In the genomic region with DNA sequence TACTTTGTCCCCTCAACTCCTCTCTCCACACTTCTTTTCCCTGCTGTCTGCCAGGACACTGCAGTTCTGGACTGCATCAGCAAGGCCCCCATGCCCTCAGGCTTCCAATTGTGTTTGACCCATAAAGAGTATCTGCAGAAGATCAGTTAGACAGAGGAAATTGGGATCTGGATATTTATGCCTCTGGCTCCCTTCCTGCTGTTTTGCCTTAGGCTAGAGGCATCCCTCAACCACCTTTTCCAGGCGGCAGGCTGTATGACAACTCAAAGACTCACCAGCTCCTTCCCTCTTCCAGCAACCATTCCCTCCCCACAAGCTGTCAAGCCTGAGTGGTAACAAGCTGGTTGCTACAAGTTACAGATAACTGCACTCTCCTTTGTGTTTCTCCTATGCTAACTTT, we compare ENCODE assay signal across 22 cellular contexts.
A peak's percentile ranks its signal among the peaks of the same experiment; 100 is the strongest.
DNase-seq lines count a peak whose midpoint lies in the region; ATAC-seq and TF ChIP-seq lines count a peak whose summit lies in the region.
"Had no signal": no experiment of that assay in that cellular context is flagged by ENCODE, and none has a peak within 500 bp of the region (broad histone marks: within the 10 kb centered on the region; RNA-seq: fewer than 3 reads in every experiment).

No MANE protein-coding gene starts in this region.

- DNase-seq in M059J (ENCODE audit: low read depth): peak; percentile 52
- peak; percentile 5 for DNase-seq in glomerular visceral epithelial cell (ENCODE audit: extremely low spot score)
- DNase-seq in neural crest cell (ENCODE audit: low read depth, low spot score): no peak
- no peak for DNase-seq in NCI-H526 (lab: John Stamatoyannopoulos, UW)
- DNase-seq in HUDEP-2 (lab: John Stamatoyannopoulos, UW; ENCODE audit: unreplicated experiment in 76 of 76): no peak
- no peak for DNase-seq in gastrocnemius medialis
- DNase-seq: CD4-positive, CD25-positive, alpha-beta regulatory T cell; DMS53; GDM1; GM23248; H7; KBM-7; MG63; NCI-H2029; NCI-H446; NCI-H524 treated with DMSO at 0.1 percent for 48 hours; NCI-H82; NK-92 treated with Interleukin-12 subunit alpha and Interleukin-12 subunit beta, amount 100 ng/mL, for 24 hours; PC-3; SJCRH30 had no signal

- peaks cover 3% of the 10 kb centered on the region for H3K9me3 Mint-ChIP-seq in neural crest cell
- H3K9me3 Mint-ChIP-seq: CD4-positive, CD25-positive, alpha-beta regulatory T cell had no signal

- H3K27ac ChIP-seq in gastrocnemius medialis: no peak overlapping the region
- H3K27ac ChIP-seq: GM23248, SJCRH30 had no signal

- H3K9me3 ChIP-seq in gastrocnemius medialis: no peaks in the 10 kb centered on the region
- H3K9me3 ChIP-seq: MG63, SJCRH30 had no signal

- H3K27ac Mint-ChIP-seq in neural crest cell (ENCODE audit: unreplicated experiment): peak overlapping the region; percentile 78
- H3K27ac Mint-ChIP-seq: CD4-positive, CD25-positive, alpha-beta regulatory T cell had no signal

- H3K4me3 Mint-ChIP-seq in neural crest cell: no peak overlapping the region
- H3K4me3 Mint-ChIP-seq: CD4-positive, CD25-positive, alpha-beta regulatory T cell had no signal

- TF ChIP-seq CTCF in neural crest cell (conservative IDR thresholded peaks at IDR 0.05): no peak
- no peak for TF ChIP-seq CTCF in gastrocnemius medialis (IDR thresholded peaks at IDR 0.05 in 4 of 5, conservative IDR thresholded peaks at IDR 0.05 in 1 of 5)

- no peaks in the 10 kb centered on the region for H3K36me3 Mint-ChIP-seq in neural crest cell (ENCODE audit: low read depth)
- H3K36me3 Mint-ChIP-seq: CD4-positive, CD25-positive, alpha-beta regulatory T cell had no signal

- no peaks in the 10 kb centered on the region for H3K36me3 ChIP-seq in gastrocnemius medialis
- H3K36me3 ChIP-seq: MG63, SJCRH30 had no signal

- no peak for ATAC-seq in HG03520 (IDR thresholded peaks at IDR 0.05; ENCODE audit: unreplicated experiment)
- ATAC-seq in gastrocnemius medialis: no peak
- ATAC-seq: GM12878, PC-3 had no signal

- in situ Hi-C loops in gastrocnemius medialis (cut with MboI; ENCODE audit: low sequenced_read_pairs in 4 of 4): no loop called here

- no peaks in the 10 kb centered on the region for H3K27me3 Mint-ChIP-seq in neural crest cell (ENCODE audit: low read depth)

- H3K4me1 ChIP-seq in gastrocnemius medialis: no peaks in the 10 kb centered on the region
- H3K4me1 ChIP-seq: SJCRH30 had no signal

- no peaks in the 10 kb centered on the region for H3K27me3 ChIP-seq in gastrocnemius medialis
- H3K27me3 ChIP-seq: MG63, SJCRH30 had no signal

- peaks cover 5% of the 10 kb centered on the region for H3K4me1 Mint-ChIP-seq in neural crest cell
- H3K4me1 Mint-ChIP-seq: CD4-positive, CD25-positive, alpha-beta regulatory T cell had no signal

- H3K4me3 ChIP-seq in gastrocnemius medialis: no peak overlapping the region
- H3K4me3 ChIP-seq: GM12878, GM23248, MG63, SJCRH30 had no signal

- intact Hi-C loops in gastrocnemius medialis (cut with DNase I; ENCODE audit: low total_unique reads): no loop called here

- no peak for TF ChIP-seq POLR2A in gastrocnemius medialis (IDR thresholded peaks at IDR 0.05)

Comparison
In these comparisons a context has a peak if more than half of its experiments do, and no peak if none do; other contexts are left out.
1. DNase-seq: peak in M059J (single experiment) and glomerular visceral epithelial cell (single experiment); none in neural crest cell (single experiment), NCI-H526 (0 of 2), HUDEP-2 (0 of 76) and gastrocnemius medialis (0 of 2).